Comparison of ENCODE assay signal across 21 cellular contexts in genomic region chr2:11514904-11515303, GRCh38.
"Had no signal": no experiment of that assay in that cellular context is flagged by ENCODE, and none has a peak within 500 bp of the region (broad histone marks: within the 10 kb centered on the region; RNA-seq: fewer than 3 reads in every experiment).

No MANE protein-coding gene starts in this region.

- DNase-seq: cortex of kidney; effector CD4-positive, alpha-beta T cell; foreskin fibroblast; heart right ventricle; left ventricle myocardium superior; lower lobe of right lung; naive thymus-derived CD8-positive, alpha-beta T cell; nucleus accumbens; sigmoid colon; stimulated activated CD4-positive, alpha-beta T cell treated with anti-CD3 and anti-CD28 coated beads, Interleukin-2, amount 100 ng/mL, for 24 hours; stimulated activated CD4-positive, alpha-beta T cell treated with anti-CD3 and anti-CD28 coated beads, Interleukin-4, amount 100 ng/mL, for 24 hours; stimulated activated naive CD4-positive, alpha-beta T cell treated with Interleukin-2 at 50 U/mL for 16 hours; stomach; tibial artery had no signal

- H3K27ac Mint-ChIP-seq: naive thymus-derived CD8-positive, alpha-beta T cell; stimulated activated effector memory CD8-positive, alpha-beta T cell treated with anti-CD3 and anti-CD28 coated beads, Interleukin-12 subunit alpha, Interleukin-12 subunit beta, amount 100 ng/mL, for 72 hours; type B pancreatic cell had no signal

- H3K9me3 Mint-ChIP-seq: stimulated activated effector memory CD8-positive, alpha-beta T cell treated with anti-CD3 and anti-CD28 coated beads, Interleukin-12 subunit alpha, Interleukin-12 subunit beta, amount 100 ng/mL, for 72 hours had no signal

- ATAC-seq: esophagus mucosa; heart right ventricle; left ventricle myocardium superior; lower lobe of right lung; naive thymus-derived CD8-positive, alpha-beta T cell; stimulated activated effector memory CD8-positive, alpha-beta T cell treated with anti-CD3 and anti-CD28 coated beads, Interleukin-12 subunit alpha, Interleukin-12 subunit beta, amount 100 ng/mL, for 72 hours had no signal

- H3K4me1 Mint-ChIP-seq: naive thymus-derived CD8-positive, alpha-beta T cell; stimulated activated effector memory CD8-positive, alpha-beta T cell treated with anti-CD3 and anti-CD28 coated beads, Interleukin-12 subunit alpha, Interleukin-12 subunit beta, amount 100 ng/mL, for 72 hours had no signal

- H3K9me3 ChIP-seq: gastroesophageal sphincter, lower lobe of right lung, prostate gland, right atrium auricular region, sigmoid colon had no signal

- H3K4me3 ChIP-seq: gastroesophageal sphincter, heart right ventricle, lower lobe of right lung, prostate gland, right atrium auricular region, sigmoid colon, stomach, tibial artery had no signal

- H3K36me3 Mint-ChIP-seq: stimulated activated effector memory CD8-positive, alpha-beta T cell treated with anti-CD3 and anti-CD28 coated beads, Interleukin-12 subunit alpha, Interleukin-12 subunit beta, amount 100 ng/mL, for 72 hours had no signal

- H3K36me3 ChIP-seq: gastroesophageal sphincter, heart right ventricle, lower lobe of right lung, prostate gland, right atrium auricular region, sigmoid colon, stomach, tibial artery had no signal

- H3K27me3 ChIP-seq: right atrium auricular region, sigmoid colon, stomach had no signal

- H3K27ac ChIP-seq: epithelial cell of prostate, heart right ventricle, lower lobe of right lung, right atrium auricular region, sigmoid colon, stomach, tibial artery had no signal

- H3K4me3 Mint-ChIP-seq: naive thymus-derived CD8-positive, alpha-beta T cell; stimulated activated effector memory CD8-positive, alpha-beta T cell treated with anti-CD3 and anti-CD28 coated beads, Interleukin-12 subunit alpha, Interleukin-12 subunit beta, amount 100 ng/mL, for 72 hours; type B pancreatic cell had no signal

- H3K4me1 ChIP-seq: gastroesophageal sphincter, heart right ventricle, lower lobe of right lung, prostate gland, right atrium auricular region, stomach, tibial artery had no signal

- H3K27me3 Mint-ChIP-seq: type B pancreatic cell had no signal
